20 cellular contexts compared by ENCODE assay signal in the genomic region with DNA sequence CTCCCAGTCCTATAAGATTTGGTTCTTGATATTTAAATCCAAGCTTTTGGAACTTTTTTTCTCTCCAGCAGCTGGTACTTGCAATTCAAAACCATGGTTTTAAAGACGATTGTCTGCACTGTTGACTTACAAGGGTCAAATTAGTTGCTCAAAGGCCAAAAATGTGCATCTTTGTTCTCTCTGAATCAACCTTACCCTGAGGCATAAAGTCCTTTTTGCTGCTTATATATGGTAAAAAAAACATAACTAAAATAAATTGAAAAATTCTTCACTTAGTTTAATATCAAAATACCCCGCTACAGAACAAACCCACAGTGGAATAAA.
"Had no signal": no experiment of that assay in that cellular context is flagged by ENCODE, and none has a peak within 500 bp of the region (broad histone marks: within the 10 kb centered on the region; RNA-seq: fewer than 3 reads in every experiment).

No MANE protein-coding gene starts in this region.

- DNase-seq: activated CD4-positive, alpha-beta T cell treated with anti-CD3 and anti-CD28 coated beads for 4 hours; activated CD8-positive, alpha-beta memory T cell treated with anti-CD3 and anti-CD28 coated beads, Interleukin-2, amount 50 U/mL, for 4 hours; activated CD8-positive, alpha-beta T cell treated with anti-CD3 and anti-CD28 coated beads, Interleukin-2, amount 10 ng/mL, durations not matched to agents 7 days and 5 days; activated effector memory CD4-positive, alpha-beta T cell treated with anti-CD3 and anti-CD28 coated beads, Interleukin-2, amount 50 U/mL, for 16 hours; activated naive CD8-positive, alpha-beta T cell treated with anti-CD3 and anti-CD28 coated beads for 36 hours; activated T-cell treated with anti-CD3 and anti-CD28 coated beads, Interleukin-2, amount 50 U/mL, for 48 hours; amygdala; brain microvascular endothelial cell; cerebellar nuclear complex; effector memory CD4-positive, alpha-beta T cell; foreskin keratinocyte; head of caudate nucleus; immature natural killer cell; right lobe of liver; stimulated activated naive CD8-positive, alpha-beta T cell treated with anti-CD3 and anti-CD28 coated beads, Interleukin-15, amount 100 ng/mL, for 72 hours; upper lobe of left lung had no signal

- H3K36me3 ChIP-seq: brain microvascular endothelial cell, prostate gland, right lobe of liver, upper lobe of left lung had no signal

- H3K4me1 Mint-ChIP-seq: activated naive CD8-positive, alpha-beta T cell treated with anti-CD3 and anti-CD28 coated beads for 36 hours; immature natural killer cell; stimulated activated naive CD8-positive, alpha-beta T cell treated with anti-CD3 and anti-CD28 coated beads, Interleukin-15, amount 100 ng/mL, for 72 hours had no signal

- H3K27me3 Mint-ChIP-seq: dendritic cell treated with granulocyte-macrophage colony-stimulating factor and Interleukin-4, amounts not matched to agents 40 ng/mL and 50 ng/mL, for 4 days; natural killer cell treated with Interleukin-12 subunit alpha and Interleukin-12 subunit beta and Interleukin-15 and Interleukin-18, amount 100 ng/mL, for 72 hours; stimulated activated naive CD8-positive, alpha-beta T cell treated with anti-CD3 and anti-CD28 coated beads, Interleukin-15, amount 100 ng/mL, for 72 hours had no signal

- ATAC-seq: activated CD8-positive, alpha-beta T cell treated with anti-CD3 and anti-CD28 coated beads, Interleukin-2, amount 10 ng/mL, durations not matched to agents 7 days and 5 days; foreskin keratinocyte; stimulated activated naive CD8-positive, alpha-beta T cell treated with anti-CD3 and anti-CD28 coated beads, Interleukin-15, amount 100 ng/mL, for 72 hours had no signal

- H3K9me3 Mint-ChIP-seq: activated naive CD8-positive, alpha-beta T cell treated with anti-CD3 and anti-CD28 coated beads for 36 hours; natural killer cell treated with Interleukin-12 subunit alpha and Interleukin-12 subunit beta and Interleukin-15 and Interleukin-18, amount 100 ng/mL, for 72 hours; stimulated activated naive CD8-positive, alpha-beta T cell treated with anti-CD3 and anti-CD28 coated beads, Interleukin-15, amount 100 ng/mL, for 72 hours; T-helper 1 cell treated with Interleukin-12 subunit alpha and Interleukin-12 subunit beta and Interleukin-4 antibody, amounts not matched to agents 30 μg/mL and 1 μg/mL, for 36 hours had no signal

- H3K27ac Mint-ChIP-seq: activated CD8-positive, alpha-beta T cell treated with anti-CD3 and anti-CD28 coated beads, Interleukin-2, amount 10 ng/mL, durations not matched to agents 7 days and 5 days; activated naive CD8-positive, alpha-beta T cell treated with anti-CD3 and anti-CD28 coated beads for 36 hours; dendritic cell treated with granulocyte-macrophage colony-stimulating factor and Interleukin-4, amounts not matched to agents 40 ng/mL and 50 ng/mL, for 4 days; immature natural killer cell; natural killer cell treated with Interleukin-12 subunit alpha and Interleukin-12 subunit beta and Interleukin-15 and Interleukin-18, amount 100 ng/mL, for 72 hours; stimulated activated naive CD8-positive, alpha-beta T cell treated with anti-CD3 and anti-CD28 coated beads, Interleukin-15, amount 100 ng/mL, for 72 hours; T-helper 1 cell treated with Interleukin-12 subunit alpha and Interleukin-12 subunit beta and Interleukin-4 antibody, amounts not matched to agents 30 μg/mL and 1 μg/mL, for 36 hours had no signal

- H3K4me3 ChIP-seq: prostate gland, right lobe of liver, upper lobe of left lung had no signal

- H3K36me3 Mint-ChIP-seq: activated naive CD8-positive, alpha-beta T cell treated with anti-CD3 and anti-CD28 coated beads for 36 hours; immature natural killer cell; natural killer cell treated with Interleukin-12 subunit alpha and Interleukin-12 subunit beta and Interleukin-15 and Interleukin-18, amount 100 ng/mL, for 72 hours had no signal

- H3K27ac ChIP-seq: brain microvascular endothelial cell, foreskin keratinocyte, prostate gland, right lobe of liver, upper lobe of left lung had no signal

- H3K27me3 ChIP-seq: brain microvascular endothelial cell, foreskin keratinocyte, right lobe of liver, upper lobe of left lung had no signal

- H3K4me1 ChIP-seq: foreskin keratinocyte, prostate gland, right lobe of liver, upper lobe of left lung had no signal

- H3K4me3 Mint-ChIP-seq: activated CD8-positive, alpha-beta T cell treated with anti-CD3 and anti-CD28 coated beads, Interleukin-2, amount 10 ng/mL, durations not matched to agents 7 days and 5 days; activated naive CD8-positive, alpha-beta T cell treated with anti-CD3 and anti-CD28 coated beads for 36 hours; dendritic cell treated with granulocyte-macrophage colony-stimulating factor and Interleukin-4, amounts not matched to agents 40 ng/mL and 50 ng/mL, for 4 days; immature natural killer cell; natural killer cell treated with Interleukin-12 subunit alpha and Interleukin-12 subunit beta and Interleukin-15 and Interleukin-18, amount 100 ng/mL, for 72 hours; stimulated activated naive CD8-positive, alpha-beta T cell treated with anti-CD3 and anti-CD28 coated beads, Interleukin-15, amount 100 ng/mL, for 72 hours; T-helper 1 cell treated with Interleukin-12 subunit alpha and Interleukin-12 subunit beta and Interleukin-4 antibody, amounts not matched to agents 30 μg/mL and 1 μg/mL, for 36 hours had no signal

- H3K9me3 ChIP-seq: prostate gland, right lobe of liver, upper lobe of left lung had no signal
